2 cellular contexts compared by ENCODE assay signal in the genomic region with DNA sequence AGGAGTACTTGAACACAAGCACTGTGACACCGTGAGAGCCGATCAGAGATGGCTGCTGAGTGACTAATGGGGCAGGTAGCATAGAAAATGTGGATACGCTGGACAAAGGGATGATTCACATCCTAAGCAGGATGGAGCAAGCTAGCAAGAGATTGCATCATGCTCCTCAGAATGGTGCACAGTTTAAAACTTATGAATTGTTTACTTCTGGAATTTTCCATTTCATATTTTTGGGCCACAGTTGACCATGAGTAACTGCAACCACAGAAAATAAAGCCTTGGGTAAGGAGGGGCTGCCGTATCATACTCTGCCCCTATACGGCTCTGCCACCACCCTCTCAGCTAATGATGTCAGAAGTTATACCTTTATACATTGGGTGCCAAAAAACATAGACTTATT.
TF ChIP-seq lines count a peak whose summit lies in the region.

No MANE protein-coding gene starts in this region.

TF ChIP-seq in A549, 52 proteins besides CTCF, POLR2A, EP300 and RAD21:
- TF ChIP-seq HES2 (IDR thresholded peaks at IDR 0.05) (peak; percentile 64), CEBPB (IDR thresholded peaks at IDR 0.05) (peak; percentile 80 to 95; a peak in 3 of 4 replicates), FOSL2 (IDR thresholded peaks at IDR 0.05) (peak; percentile 58; the same call in 1 of the 2 replicates), FOSL2 (CRISPR knock-in tag; IDR thresholded peaks at IDR 0.05) (peak; percentile 83), JUN (IDR thresholded peaks at IDR 0.05) (0 out of 5 replicates have a peak, but pooled peaks of 1 of the 2 experiments have one; percentile 32), JUNB (IDR thresholded peaks at IDR 0.05) (0 out of 2 replicates have a peak, but pooled peaks have one; percentile 21), EHMT2 (IDR thresholded peaks at IDR 0.05; ENCODE audit: low read depth) (no peak), HEYL (CRISPR knock-in tag; IDR thresholded peaks at IDR 0.05) (no peak), SREBF2 (IDR thresholded peaks at IDR 0.05) (no peak), NFE2L2 (conservative IDR thresholded peaks at IDR 0.05; ENCODE audit: low read length) (no peak), RNF2 (IDR thresholded peaks at IDR 0.05; ENCODE audit: borderline replicate concordance, low read depth) (no peak)
- TF ChIP-seq, protein P1, sequence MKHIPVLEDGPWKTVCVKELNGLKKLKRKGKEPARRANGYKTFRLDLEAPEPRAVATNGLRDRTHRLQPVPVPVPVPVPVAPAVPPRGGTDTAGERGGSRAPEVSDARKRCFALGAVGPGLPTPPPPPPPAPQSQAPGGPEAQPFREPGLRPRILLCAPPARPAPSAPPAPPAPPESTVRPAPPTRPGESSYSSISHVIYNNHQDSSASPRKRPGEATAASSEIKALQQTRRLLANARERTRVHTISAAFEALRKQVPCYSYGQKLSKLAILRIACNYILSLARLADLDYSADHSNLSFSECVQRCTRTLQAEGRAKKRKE (CRISPR knock-in tag; IDR thresholded peaks at IDR 0.05; ENCODE audit: low read depth), result no peak

TF ChIP-seq in WTC11, 78 proteins besides CTCF, POLR2A, EP300 and RAD21:
- TF ChIP-seq PRDM15 (CRISPR knock-in tag; IDR thresholded peaks at IDR 0.05), result peak; percentile 48
- TF ChIP-seq USF2 (CRISPR knock-in tag; IDR thresholded peaks at IDR 0.05), result no peak
- TF ChIP-seq, protein P2, sequence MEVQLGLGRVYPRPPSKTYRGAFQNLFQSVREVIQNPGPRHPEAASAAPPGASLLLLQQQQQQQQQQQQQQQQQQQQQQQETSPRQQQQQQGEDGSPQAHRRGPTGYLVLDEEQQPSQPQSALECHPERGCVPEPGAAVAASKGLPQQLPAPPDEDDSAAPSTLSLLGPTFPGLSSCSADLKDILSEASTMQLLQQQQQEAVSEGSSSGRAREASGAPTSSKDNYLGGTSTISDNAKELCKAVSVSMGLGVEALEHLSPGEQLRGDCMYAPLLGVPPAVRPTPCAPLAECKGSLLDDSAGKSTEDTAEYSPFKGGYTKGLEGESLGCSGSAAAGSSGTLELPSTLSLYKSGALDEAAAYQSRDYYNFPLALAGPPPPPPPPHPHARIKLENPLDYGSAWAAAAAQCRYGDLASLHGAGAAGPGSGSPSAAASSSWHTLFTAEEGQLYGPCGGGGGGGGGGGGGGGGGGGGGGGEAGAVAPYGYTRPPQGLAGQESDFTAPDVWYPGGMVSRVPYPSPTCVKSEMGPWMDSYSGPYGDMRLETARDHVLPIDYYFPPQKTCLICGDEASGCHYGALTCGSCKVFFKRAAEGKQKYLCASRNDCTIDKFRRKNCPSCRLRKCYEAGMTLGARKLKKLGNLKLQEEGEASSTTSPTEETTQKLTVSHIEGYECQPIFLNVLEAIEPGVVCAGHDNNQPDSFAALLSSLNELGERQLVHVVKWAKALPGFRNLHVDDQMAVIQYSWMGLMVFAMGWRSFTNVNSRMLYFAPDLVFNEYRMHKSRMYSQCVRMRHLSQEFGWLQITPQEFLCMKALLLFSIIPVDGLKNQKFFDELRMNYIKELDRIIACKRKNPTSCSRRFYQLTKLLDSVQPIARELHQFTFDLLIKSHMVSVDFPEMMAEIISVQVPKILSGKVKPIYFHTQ (CRISPR knock-in tag; IDR thresholded peaks at IDR 0.05), result no peak
- no peak for TF ChIP-seq HMGA2 (CRISPR knock-in tag; IDR thresholded peaks at IDR 0.05)
- no peak for TF ChIP-seq IRF2 (CRISPR knock-in tag; IDR thresholded peaks at IDR 0.05; ENCODE audit: borderline replicate concordance, low read depth)
- TF ChIP-seq, protein P3, sequence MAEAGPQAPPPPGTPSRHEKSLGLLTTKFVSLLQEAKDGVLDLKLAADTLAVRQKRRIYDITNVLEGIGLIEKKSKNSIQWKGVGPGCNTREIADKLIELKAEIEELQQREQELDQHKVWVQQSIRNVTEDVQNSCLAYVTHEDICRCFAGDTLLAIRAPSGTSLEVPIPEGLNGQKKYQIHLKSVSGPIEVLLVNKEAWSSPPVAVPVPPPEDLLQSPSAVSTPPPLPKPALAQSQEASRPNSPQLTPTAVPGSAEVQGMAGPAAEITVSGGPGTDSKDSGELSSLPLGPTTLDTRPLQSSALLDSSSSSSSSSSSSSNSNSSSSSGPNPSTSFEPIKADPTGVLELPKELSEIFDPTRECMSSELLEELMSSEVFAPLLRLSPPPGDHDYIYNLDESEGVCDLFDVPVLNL (CRISPR knock-in tag; IDR thresholded peaks at IDR 0.05; ENCODE audit: borderline replicate concordance, low read depth), result no peak
- TF ChIP-seq, protein P4, sequence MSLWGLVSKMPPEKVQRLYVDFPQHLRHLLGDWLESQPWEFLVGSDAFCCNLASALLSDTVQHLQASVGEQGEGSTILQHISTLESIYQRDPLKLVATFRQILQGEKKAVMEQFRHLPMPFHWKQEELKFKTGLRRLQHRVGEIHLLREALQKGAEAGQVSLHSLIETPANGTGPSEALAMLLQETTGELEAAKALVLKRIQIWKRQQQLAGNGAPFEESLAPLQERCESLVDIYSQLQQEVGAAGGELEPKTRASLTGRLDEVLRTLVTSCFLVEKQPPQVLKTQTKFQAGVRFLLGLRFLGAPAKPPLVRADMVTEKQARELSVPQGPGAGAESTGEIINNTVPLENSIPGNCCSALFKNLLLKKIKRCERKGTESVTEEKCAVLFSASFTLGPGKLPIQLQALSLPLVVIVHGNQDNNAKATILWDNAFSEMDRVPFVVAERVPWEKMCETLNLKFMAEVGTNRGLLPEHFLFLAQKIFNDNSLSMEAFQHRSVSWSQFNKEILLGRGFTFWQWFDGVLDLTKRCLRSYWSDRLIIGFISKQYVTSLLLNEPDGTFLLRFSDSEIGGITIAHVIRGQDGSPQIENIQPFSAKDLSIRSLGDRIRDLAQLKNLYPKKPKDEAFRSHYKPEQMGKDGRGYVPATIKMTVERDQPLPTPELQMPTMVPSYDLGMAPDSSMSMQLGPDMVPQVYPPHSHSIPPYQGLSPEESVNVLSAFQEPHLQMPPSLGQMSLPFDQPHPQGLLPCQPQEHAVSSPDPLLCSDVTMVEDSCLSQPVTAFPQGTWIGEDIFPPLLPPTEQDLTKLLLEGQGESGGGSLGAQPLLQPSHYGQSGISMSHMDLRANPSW (CRISPR knock-in tag; conservative IDR thresholded peaks at IDR 0.05; ENCODE audit: low read depth), result no peak
- TF ChIP-seq GABPB1 (CRISPR knock-in tag; IDR thresholded peaks at IDR 0.05), result peak; percentile 100
- no peak for TF ChIP-seq TEAD1 (CRISPR knock-in tag; IDR thresholded peaks at IDR 0.05)
